In genomic region chr9:83108208-83108607, GRCh38 we compare ENCODE assay signal across 27 cellular contexts. TPM values are rescaled to one million over a fixed set of nuclear protein-coding genes. Genes with fewer than 3 reads are reported as not detected.
A peak's percentile ranks its signal among the peaks of the same experiment; 100 is the strongest.
DNase-seq lines count a peak whose midpoint lies in the region; ATAC-seq, FAIRE-seq and TF ChIP-seq lines count a peak whose summit lies in the region.
"Had no signal": no experiment of that assay in that cellular context is flagged by ENCODE, and none has a peak within 500 bp of the region (broad histone marks: within the 10 kb centered on the region; RNA-seq: fewer than 3 reads in every experiment).

No MANE protein-coding gene starts in this region.

- H3K4me3 ChIP-seq in liver (ENCODE audit: low read depth in 1 of 3, low read length in 3 of 3) (no peak overlapping the region), HepG2 (replicated peaks in 1 of 3; ENCODE audit: insufficient read depth in 1 of 3, low read depth in 2 of 3, low read length in 3 of 3) (no peak overlapping the region)
- H3K4me3 ChIP-seq: BLaER1, GM12878 had no signal

- TF ChIP-seq CTCF in liver (IDR thresholded peaks at IDR 0.05; ENCODE audit: low read depth, low read length, missing input control) (no peak), HepG2 (CRISPR knock-in tag; IDR thresholded peaks at IDR 0.05) (no peak)

- no peaks in the 10 kb centered on the region for H3K79me2 ChIP-seq in HepG2 (ENCODE audit: insufficient read depth, low read length)

- ATAC-seq in HepG2 (no peak), left lobe of liver (peak; percentile 88), GM19452 (IDR thresholded peaks at IDR 0.05; ENCODE audit: unreplicated experiment) (no peak)
- ATAC-seq: GM12878 had no signal

- H3K36me3 ChIP-seq in liver (ENCODE audit: control insufficient read depth in 4 of 4, insufficient read depth in 3 of 4, low read depth in 1 of 4, low read length in 3 of 4) = no peaks in the 10 kb centered on the region
- no peaks in the 10 kb centered on the region for H3K36me3 ChIP-seq in HepG2 (replicated peaks in 1 of 2; ENCODE audit: control insufficient read depth in 1 of 2, insufficient read depth in 2 of 2, low read length in 2 of 2)
- H3K36me3 ChIP-seq: BE2C, BLaER1 had no signal

- H3K4me2 ChIP-seq in HepG2 (ENCODE audit: low read depth, low read length) = no peak overlapping the region
- H3K4me2 ChIP-seq: BLaER1 had no signal

- H3K27ac ChIP-seq in liver (ENCODE audit: low read depth in 1 of 2, low read length in 2 of 2) (no peak overlapping the region), HepG2 (ENCODE audit: extremely low read length, insufficient read depth, low read length) (no peak overlapping the region)
- H3K27ac ChIP-seq: BLaER1 had no signal

- no peaks in the 10 kb centered on the region for H3K9me3 ChIP-seq in liver (ENCODE audit: control insufficient read depth in 4 of 4, low read length in 3 of 4)
- no peaks in the 10 kb centered on the region for H3K9me3 ChIP-seq in HepG2 (ENCODE audit: low read length)
- H3K9me3 ChIP-seq: BE2C had no signal

- H4K20me1 ChIP-seq in HepG2 (ENCODE audit: insufficient read depth, low read length) = no peaks in the 10 kb centered on the region
- H4K20me1 ChIP-seq: BLaER1 had no signal

- H3K27me3 ChIP-seq in liver (ENCODE audit: control insufficient read depth in 4 of 4, insufficient read depth in 4 of 4, low read length in 3 of 4) = no peaks in the 10 kb centered on the region
- H3K27me3 ChIP-seq in HepG2 (ENCODE audit: control insufficient read depth in 1 of 2, insufficient read depth in 2 of 2, low read length in 2 of 2) = no peaks in the 10 kb centered on the region
- H3K27me3 ChIP-seq: BE2C, BLaER1 had no signal

- BruUV-seq in HepG2 (replicated peaks; lab: Mats Ljungman, UMichigan) = no TSS peak

- POLR2A ChIA-PET in HepG2 (lab: Yijun Ruan, JAX) = no interaction called here

- in situ Hi-C loops in HepG2 (cut with HindIII; ENCODE audit: extremely low pct_ligation_motif_present, low pct_unique_long_range_greater_than_20kb) = no loop called here

- TF ChIP-seq POLR2A in HepG2 (IDR thresholded peaks at IDR 0.05; ENCODE audit: insufficient read depth in 1 of 2, low read depth in 2 of 2, low read length in 2 of 2) = no peak

- H3K9ac ChIP-seq in liver (ENCODE audit: low read depth in 1 of 2, low read length in 2 of 2) = no peak overlapping the region
- no peak overlapping the region for H3K9ac ChIP-seq in HepG2 (ENCODE audit: insufficient read depth, low read depth, low read length)
- H3K9ac ChIP-seq: BLaER1 had no signal

- DNase-seq in HepG2 (ENCODE audit: low spot score) = no peak
- DNase-seq in left lobe of liver (ENCODE audit: low spot score) = no peak
- DNase-seq in NCI-H1048 (lab: John Stamatoyannopoulos, UW) = no peak
- DNase-seq: 8988T; ACHN; BE2C; C1 segment of cervical spinal cord; CD4-positive, alpha-beta memory T cell; CD4-positive, CD25-positive, alpha-beta regulatory T cell; CD8-positive, alpha-beta memory T cell; COR-L47; DMS 273 treated with DMSO at 0.1 percent for 48 hours; DMS153; DMS53; DMS79; DND-41; EL; GDM1 had no signal

- TF ChIP-seq EP300 in HepG2 (IDR thresholded peaks at IDR 0.05; ENCODE audit: low read depth in 2 of 2, low read length in 2 of 2) = no peak
- TF ChIP-seq EP300 in HepG2 (CRISPR knock-in tag; IDR thresholded peaks at IDR 0.05; ENCODE audit: borderline replicate concordance) = no peak

- H2AFZ ChIP-seq in HepG2 (ENCODE audit: low read length) = no peak overlapping the region

- no peak for FAIRE-seq in HepG2 (lab: Jason Lieb, UNC)
- FAIRE-seq: A204.1, GM12878, GM12892, GM18507 had no signal

- intact Hi-C loops in HepG2 (cut with micrococcal nuclease; ENCODE audit: unreplicated experiment) = no loop called here

- H3K4me1 ChIP-seq in liver (ENCODE audit: control insufficient read depth in 4 of 4, insufficient read depth in 4 of 4, low read length in 3 of 4) = peaks cover 0 to 8% (median 2%) of the 10 kb centered on the region in 4 donors
- no peaks in the 10 kb centered on the region for H3K4me1 ChIP-seq in HepG2 (ENCODE audit: insufficient read depth, low read length)
- H3K4me1 ChIP-seq: BE2C, BLaER1 had no signal

- CTCF ChIA-PET in HepG2 (lab: Yijun Ruan, JAX; ENCODE audit: low intra/inter-chr PET ratio, low total read pairs) = no interaction called here

- TF ChIP-seq RAD21 in liver (IDR thresholded peaks at IDR 0.05) = no peak
- no peak for TF ChIP-seq RAD21 in HepG2 (CRISPR knock-in tag; IDR thresholded peaks at IDR 0.05)

TF ChIP-seq in liver, 16 proteins besides CTCF, POLR2A, EP300 and RAD21:
- TF ChIP-seq FOXA2 (IDR thresholded peaks at IDR 0.05) = peak; percentile 32
- TF ChIP-seq RXRA (IDR thresholded peaks at IDR 0.05) = peak in 1 of 2 donors; percentile 31
- peak in 1 of 2 donors; percentile 32 for TF ChIP-seq HNF4A (conservative IDR thresholded peaks at IDR 0.05)
- TF ChIP-seq NR2F2 (IDR thresholded peaks at IDR 0.05) = no peak

TF ChIP-seq in HepG2, 621 proteins besides CTCF, POLR2A, EP300 and RAD21:
- TF ChIP-seq ZNF792 (CRISPR knock-in tag; IDR thresholded peaks at IDR 0.05) (no peak), GPBP1L1 (CRISPR knock-in tag; IDR thresholded peaks at IDR 0.05) (no peak), ZNF772 (CRISPR knock-in tag; IDR thresholded peaks at IDR 0.05) (no peak), ARID5B (CRISPR knock-in tag; IDR thresholded peaks at IDR 0.05) (no peak), RFX3 (CRISPR knock-in tag; IDR thresholded peaks at IDR 0.05) (no peak), SNAPC5 (CRISPR knock-in tag; IDR thresholded peaks at IDR 0.05; ENCODE audit: borderline replicate concordance) (no peak)

RNA-seq across cellular contexts. Expression of gene RASEF, which starts 45.3 kb away (rescaled TPM):
- total RNA-seq in liver (1 to 10 TPM in 1 of 2 donors, under 1 TPM in 1; 0.14 to 1.5 TPM), HepG2 (2016; rRNA removed; fragmentation: Illumina TruSeq; extraction: Trizol) (0.03 and 0.07 TPM in 2 replicates), left lobe of liver (2.4 TPM)
- polyA plus RNA-seq in liver (under 1 TPM; 0.36 to 0.42 TPM), HepG2 (2011; rRNA removed) (0.01 TPM in 1 of 2 replicates, not detected in the other)
- not detected in 2 replicates for total RNA-seq in HepG2 (2016; cell fraction: cytosol; rRNA removed; fragmentation: Illumina TruSeq; extraction: Trizol; ENCODE audit: low read depth)
- total RNA-seq in HepG2 (2016; cell fraction: insoluble cytoplasmic fraction; rRNA removed; fragmentation: Illumina TruSeq; extraction: Trizol) = 0.04 and 0.06 TPM in 2 replicates
- total RNA-seq in HepG2 (2016; cell fraction: membrane; rRNA removed; fragmentation: Illumina TruSeq; extraction: Trizol) = not detected in 2 replicates
- total RNA-seq in HepG2 (2016; cell fraction: nucleus; rRNA removed; fragmentation: Illumina TruSeq; extraction: Trizol) = not detected in 2 replicates
- polyA plus RNA-seq in HepG2 (2011; cell fraction: cytosol; rRNA removed) = not detected in 2 replicates
- 0.03 and 0.08 TPM in 2 replicates for polyA plus RNA-seq in HepG2 (2011; cell fraction: nucleus; rRNA removed)
- polyA plus RNA-seq in HepG2 (2012) = not detected in 2 replicates
- polyA plus RNA-seq in HepG2 (2016; cell fraction: cytosol; fragmentation: Illumina TruSeq; extraction: Trizol; ENCODE audit: low read depth) = not detected in 2 replicates
- polyA plus RNA-seq in HepG2 (2016; cell fraction: insoluble cytoplasmic fraction; fragmentation: Illumina TruSeq; extraction: Trizol; ENCODE audit: low read depth) = not detected in 2 replicates
- not detected in 2 replicates for polyA plus RNA-seq in HepG2 (2016; cell fraction: membrane; fragmentation: Illumina TruSeq; extraction: Trizol; ENCODE audit: low read depth)
- not detected in 2 replicates for polyA plus RNA-seq in HepG2 (2016; cell fraction: nucleus; fragmentation: Illumina TruSeq; extraction: Trizol; ENCODE audit: insufficient read depth, low read depth)
- 4.4 TPM in 1 of 2 replicates, not detected in the other for polyA minus RNA-seq in HepG2 (2011; rRNA and poly(A)+ RNA removed; ENCODE audit: low replicate concordance)
- not detected in 2 replicates for polyA minus RNA-seq in HepG2 (2011; cell fraction: cytosol; rRNA and poly(A)+ RNA removed)
- 0.12 and 0.26 TPM in 2 replicates for polyA minus RNA-seq in HepG2 (2011; cell fraction: nucleus; rRNA and poly(A)+ RNA removed)
- total RNA-seq: CD4-positive, alpha-beta memory T cell; CD4-positive, CD25-positive, alpha-beta regulatory T cell; CD8-positive, alpha-beta memory T cell; G401 had no signal
- polyA plus RNA-seq: CD14-positive monocyte; CD4-positive, alpha-beta memory T cell; CD4-positive, CD25-positive, alpha-beta regulatory T cell; CD8-positive, alpha-beta memory T cell had no signal
